Comparison of ENCODE assay signal across 8 cellular contexts in genomic region chr17:36592711-36593321, GRCh38. TPM values are rescaled to one million over a fixed set of nuclear protein-coding genes. Genes with fewer than 3 reads are reported as not detected.
DNase-seq lines count a peak whose midpoint lies in the region; ATAC-seq and TF ChIP-seq lines count a peak whose summit lies in the region.

No MANE protein-coding gene starts in this region.

- H3K4me2 ChIP-seq in Karpas-422 (ENCODE audit: low read depth, low read length, poor library complexity, severe bottlenecking) = peak overlapping the region; percentile 96

- H3K27ac ChIP-seq in Karpas-422 (ENCODE audit: low read length) (no peak overlapping the region), coronary artery (no peak overlapping the region), muscle layer of duodenum (ENCODE audit: low read length) (peak overlapping the region; percentile 74)

- H3K9ac ChIP-seq in Karpas-422 (ENCODE audit: low read length) = peak overlapping the region; percentile 95

- H3K9me3 ChIP-seq in Karpas-422 (ENCODE audit: low read length) (no peaks in the 10 kb centered on the region), muscle layer of duodenum (ENCODE audit: control insufficient read depth in 1 of 2, low read length in 2 of 2) (no peaks in the 10 kb centered on the region)

- H3K36me3 ChIP-seq in Karpas-422 (ENCODE audit: insufficient read depth, low read length) = peaks cover 16% of the 10 kb centered on the region; the same call in 1 of the 2 replicates
- H3K36me3 ChIP-seq in muscle layer of duodenum (ENCODE audit: control insufficient read depth in 1 of 2, insufficient read depth in 2 of 2, low read length in 2 of 2) = peaks cover 8 to 9% of the 10 kb centered on the region in 2 donors

- H3K4me1 ChIP-seq in Karpas-422 (ENCODE audit: low read length) (peaks cover 40% of the 10 kb centered on the region), muscle layer of duodenum (ENCODE audit: control insufficient read depth in 1 of 2, insufficient read depth in 2 of 2, low read length in 2 of 2) (peaks cover 8 to 13% of the 10 kb centered on the region in 2 donors)

- TF ChIP-seq CTCF in AG09309 (IDR thresholded peaks at IDR 0.05; ENCODE audit: control insufficient read depth, insufficient read depth, low read depth, low read length, missing control alignments) (no peak), coronary artery (IDR thresholded peaks at IDR 0.05) (no peak)

- H2AFZ ChIP-seq in Karpas-422 (ENCODE audit: low read length) = no peak overlapping the region

- no peaks in the 10 kb centered on the region for H3K9me2 ChIP-seq in Karpas-422 (replicated peaks; ENCODE audit: insufficient read depth, low read length)

- peaks cover 33% of the 10 kb centered on the region for H3K79me2 ChIP-seq in Karpas-422 (ENCODE audit: low read length)

- H3K27me3 ChIP-seq in Karpas-422 (ENCODE audit: low read length) = no peaks in the 10 kb centered on the region
- no peaks in the 10 kb centered on the region for H3K27me3 ChIP-seq in muscle layer of duodenum (ENCODE audit: low read depth, low read length)

- DNase-seq in AG09309 (ENCODE audit: low read depth) = no peak
- DNase-seq in Karpas-422 = no peak
- no peak for DNase-seq in coronary artery (ENCODE audit: low spot score)
- no peak for DNase-seq in DMS153 treated with DMSO at 0.1 percent for 48 hours (lab: John Stamatoyannopoulos, UW; ENCODE audit: unreplicated experiment)

- H4K20me1 ChIP-seq in Karpas-422 (ENCODE audit: insufficient read depth, low read depth, low read length) = no peaks in the 10 kb centered on the region

- H3K4me3 ChIP-seq in AG09309 (ENCODE audit: control insufficient read depth, low read depth, low read length) = peak overlapping the region; percentile 75
- peak overlapping the region; percentile 96 for H3K4me3 ChIP-seq in Karpas-422 (ENCODE audit: low read length)
- peak overlapping the region; percentile 94 for H3K4me3 ChIP-seq in coronary artery
- H3K4me3 ChIP-seq in muscle layer of duodenum (ENCODE audit: low read depth in 1 of 2, low read length in 2 of 2) = peak overlapping the region; percentile 69 to 87

- ATAC-seq in HG02852 (IDR thresholded peaks at IDR 0.05; ENCODE audit: unreplicated experiment) = no peak
- no peak for ATAC-seq in HG03108 (IDR thresholded peaks at IDR 0.05; ENCODE audit: unreplicated experiment)
- no peak for ATAC-seq in HG03432 (IDR thresholded peaks at IDR 0.05; ENCODE audit: unreplicated experiment)

RNA-seq across cellular contexts. Expression of gene DHRS11, which starts 1.1 kb away (rescaled TPM):
- 13.6 and 33.8 TPM in 2 replicates for total RNA-seq in Karpas-422 (2014; rRNA removed; shearing (Covaris generic); ENCODE audit: low replicate concordance)

RNA-seq across cellular contexts. Expression of gene MRM1, which starts 8.6 kb away (rescaled TPM):
- total RNA-seq in Karpas-422 (2014; rRNA removed; shearing (Covaris generic); ENCODE audit: low replicate concordance) = 11.7 and 18.0 TPM in 2 replicates

RNA-seq across cellular contexts. Expression of gene GGNBP2, which starts 48.1 kb away (rescaled TPM):
- 41.7 and 49.5 TPM in 2 replicates for total RNA-seq in Karpas-422 (2014; rRNA removed; shearing (Covaris generic); ENCODE audit: low replicate concordance)

RNA-seq across cellular contexts. Expression of gene PIGW, which starts 58.0 kb away (rescaled TPM):
- 3.9 and 6.7 TPM in 2 replicates for total RNA-seq in Karpas-422 (2014; rRNA removed; shearing (Covaris generic); ENCODE audit: low replicate concordance)

RNA-seq across cellular contexts. Expression of gene MYO19, which starts 58.1 kb away (rescaled TPM):
- total RNA-seq in Karpas-422 (2014; rRNA removed; shearing (Covaris generic); ENCODE audit: low replicate concordance) = 50.6 and 58.9 TPM in 2 replicates
